In genomic region chr2:236113425-236113824, GRCh38 we compare ENCODE assay signal across 23 cellular contexts. TPM values are rescaled to one million over a fixed set of nuclear protein-coding genes. Genes with fewer than 3 reads are reported as not detected.
DNase-seq lines count a peak whose midpoint lies in the region; ATAC-seq and TF ChIP-seq lines count a peak whose summit lies in the region.
"Had no signal": no experiment of that assay in that cellular context is flagged by ENCODE, and none has a peak within 500 bp of the region (broad histone marks: within the 10 kb centered on the region; RNA-seq: fewer than 3 reads in every experiment).

No MANE protein-coding gene starts in this region.

- no peak overlapping the region for H3K4me3 Mint-ChIP-seq in glutamatergic neuron (ENCODE audit: unreplicated experiment)
- H3K4me3 Mint-ChIP-seq: CD4-positive, alpha-beta T cell; GM23338 had no signal

- H3K27me3 Mint-ChIP-seq in glutamatergic neuron (ENCODE audit: unreplicated experiment): peaks cover 3% of the 10 kb centered on the region

- H3K36me3 Mint-ChIP-seq in glutamatergic neuron (ENCODE audit: unreplicated experiment): no peaks in the 10 kb centered on the region

- peaks cover 19% of the 10 kb centered on the region for H3K4me1 Mint-ChIP-seq in glutamatergic neuron (ENCODE audit: low read depth, unreplicated experiment)

- H3K4me3 ChIP-seq in RWPE2 (ENCODE audit: severe bottlenecking) (no peak overlapping the region), aorta (ENCODE audit: low read length in 2 of 2) (no peak overlapping the region)
- H3K4me3 ChIP-seq: BLaER1 treated with 17β-estradiol and CSF1 and Interleukin-3, amounts not matched to agents 10 nM and 100 nM; GM23338; HAP-1 had no signal

- no peaks in the 10 kb centered on the region for H3K27me3 ChIP-seq in RWPE2 (ENCODE audit: insufficient read depth, poor library complexity, severe bottlenecking)
- H3K27me3 ChIP-seq in aorta (ENCODE audit: control insufficient read depth in 1 of 2, insufficient read depth in 2 of 2, low read length in 1 of 2): no peaks in the 10 kb centered on the region
- H3K27me3 ChIP-seq: BLaER1 treated with 17β-estradiol and CSF1 and Interleukin-3, amounts not matched to agents 10 nM and 100 nM had no signal

- H3K36me3 ChIP-seq in RWPE2 (ENCODE audit: low read depth): no peaks in the 10 kb centered on the region
- H3K36me3 ChIP-seq in aorta (ENCODE audit: control insufficient read depth in 1 of 2, insufficient read depth in 2 of 2, low read length in 1 of 2): no peaks in the 10 kb centered on the region
- H3K36me3 ChIP-seq: HAP-1 had no signal

- H3K9me3 ChIP-seq in RWPE2 (ENCODE audit: severe bottlenecking) (no peaks in the 10 kb centered on the region), aorta (ENCODE audit: control insufficient read depth, low read length) (no peaks in the 10 kb centered on the region)
- H3K9me3 ChIP-seq: BLaER1 treated with 17β-estradiol and CSF1 and Interleukin-3, amounts not matched to agents 10 nM and 100 nM; HAP-1 had no signal

- ATAC-seq in RWPE2 (ENCODE audit: low read depth) (peak; percentile 50; the same call in 1 of the 3 replicates), aorta (ENCODE audit: low FRiP score) (no peak)
- ATAC-seq: GM23338 had no signal

- H3K4me1 ChIP-seq in RWPE2 (ENCODE audit: insufficient read depth, poor library complexity, severe bottlenecking): no peaks in the 10 kb centered on the region
- H3K4me1 ChIP-seq in aorta (ENCODE audit: control insufficient read depth in 1 of 2, insufficient read depth in 2 of 2, low read length in 2 of 2): no peaks in the 10 kb centered on the region
- H3K4me1 ChIP-seq: HAP-1 had no signal

- no peak overlapping the region for H3K27ac ChIP-seq in RWPE2 (ENCODE audit: poor library complexity, severe bottlenecking)
- no peak overlapping the region for H3K27ac ChIP-seq in aorta (ENCODE audit: low read depth in 1 of 2, low read length in 2 of 2)
- H3K27ac ChIP-seq: BLaER1 treated with 17β-estradiol and CSF1 and Interleukin-3, amounts not matched to agents 10 nM and 100 nM had no signal

- WGBS in aorta, 2 donors: 95 to 96% methylated on average over 8 of the region's 8 CpGs

- peak; percentile 6 for DNase-seq in activated effector memory CD4-positive, alpha-beta T cell treated with anti-CD3 and anti-CD28 coated beads, Interleukin-2, amount 50 U/mL, for 16 hours
- DNase-seq in activated effector memory CD4-positive, alpha-beta T cell treated with Interleukin-2 at 50 U/mL for 16 hours: no peak
- DNase-seq in RWPE2 (ENCODE audit: low spot score): no peak
- no peak for DNase-seq in glutamatergic neuron
- DNase-seq in aorta: peak; percentile 10 to 40
- DNase-seq in anterior cingulate cortex (lab: John Stamatoyannopoulos, UW): no peak
- DNase-seq in AG08396 (ENCODE audit: low spot score): no peak
- DNase-seq in NCI-H2081 treated with DMSO at 0.1 percent for 48 hours (lab: John Stamatoyannopoulos, UW): no peak
- DNase-seq: AML-193; CD4-positive, alpha-beta T cell; NCI-H1092 treated with DMSO at 0.1 percent for 48 hours; NCI-H1436; NCI-H187; NCI-H446; NCI-H524 treated with DMSO at 0.1 percent for 48 hours; NCI-H774; RPMI8226; SHP77 had no signal

- intact Hi-C loops in aorta (cut with DNase I): no loop called here

- peaks cover 15% of the 10 kb centered on the region for H3K9me3 Mint-ChIP-seq in glutamatergic neuron (ENCODE audit: unreplicated experiment)
- H3K9me3 Mint-ChIP-seq: CD4-positive, alpha-beta T cell; GM23338 had no signal

- peak overlapping the region; percentile 18 for H3K27ac Mint-ChIP-seq in glutamatergic neuron (ENCODE audit: unreplicated experiment)
- H3K27ac Mint-ChIP-seq: CD4-positive, alpha-beta T cell; GM23338 had no signal

- no peak for TF ChIP-seq CTCF in RWPE2 (IDR thresholded peaks at IDR 0.05; ENCODE audit: poor library complexity, severe bottlenecking)
- no peak for TF ChIP-seq CTCF in glutamatergic neuron (IDR thresholded peaks at IDR 0.05; ENCODE audit: partially characterized antibody, unreplicated experiment)

RNA-seq across cellular contexts. Expression of gene GBX2, which starts 54.8 kb away (rescaled TPM):
- total RNA-seq in glutamatergic neuron (ENCODE audit: unreplicated experiment): 1.2 TPM
- total RNA-seq in aorta: not detected
- polyA plus RNA-seq in aorta: 1 to 10 TPM in 1 of 2 donors, under 1 TPM in 1; 0.59 to 1.3 TPM
- total RNA-seq: CD4-positive, alpha-beta T cell; HT-29 had no signal
- polyA plus RNA-seq: AG04450 had no signal

Comparison
In these comparisons a context has a peak if more than half of its experiments do, and no peak if none do; other contexts are left out.
1. DNase-seq: peak in activated effector memory CD4-positive, alpha-beta T cell treated with anti-CD3 and anti-CD28 coated beads, Interleukin-2, amount 50 U/mL, for 16 hours (single experiment) and aorta (2 of 2); none in activated effector memory CD4-positive, alpha-beta T cell treated with Interleukin-2 at 50 U/mL for 16 hours (single experiment), RWPE2 (single experiment), glutamatergic neuron (single experiment), anterior cingulate cortex (0 of 58), AG08396 (single experiment) and NCI-H2081 treated with DMSO at 0.1 percent for 48 hours (single experiment).